In the genomic region with DNA sequence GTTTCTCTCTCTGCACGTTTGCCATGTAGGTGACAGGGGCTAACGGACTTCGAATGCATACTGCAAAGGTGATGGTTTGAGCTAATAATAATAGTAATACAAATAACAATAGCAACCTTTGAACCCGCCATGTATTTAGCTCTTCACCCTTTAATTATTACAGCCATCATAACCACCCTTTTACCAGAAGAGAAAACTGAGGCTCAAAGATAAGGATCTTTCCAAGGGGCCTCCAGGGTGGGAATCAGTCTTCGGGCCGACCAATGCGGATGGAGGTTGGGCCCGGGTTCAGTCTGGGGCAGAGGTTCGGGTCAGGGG, we compare ENCODE assay signal across 8 cellular contexts. TPM values are rescaled to one million over a fixed set of nuclear protein-coding genes. Genes with fewer than 3 reads are reported as not detected.
DNase-seq lines count a peak whose midpoint lies in the region; ATAC-seq and TF ChIP-seq lines count a peak whose summit lies in the region.

No MANE protein-coding gene starts in this region.

- H3K27me3 ChIP-seq in right atrium auricular region (no peaks in the 10 kb centered on the region), mononuclear cell (ENCODE audit: insufficient read depth, low read length) (no peaks in the 10 kb centered on the region), aorta (ENCODE audit: control insufficient read depth in 1 of 2, insufficient read depth in 2 of 2, low read length in 1 of 2) (no peaks in the 10 kb centered on the region)

- TF ChIP-seq CTCF in right atrium auricular region (IDR thresholded peaks at IDR 0.05) = no peak
- no peak for TF ChIP-seq CTCF in MCF 10A (IDR thresholded peaks at IDR 0.05; ENCODE audit: unreplicated experiment)

- intact Hi-C loops in Right ventricle myocardium superior (cut with DNase I) = loop anchor here (5.0 kb wide), 2 partner anchors 56 to 116 kb away; a partner anchor contains a TSS
- intact Hi-C loops in MCF 10A (cut with micrococcal nuclease) = loop anchor here (1.0 to 2.0 kb wide), 4 partner anchors 24 to 166 kb away; no protein-coding TSS in a partner anchor
- intact Hi-C loops in aorta (cut with DNase I) = loop anchor here (2.0 to 5.0 kb wide), 5 partner anchors 56 to 168 kb away; a partner anchor contains a TSS
- intact Hi-C loops in posterior cingulate gyrus (cut with DNase I) = loop anchor here (1.0 to 5.0 kb wide), 4 partner anchors 40 to 166 kb away; a partner anchor contains a TSS

- 7% methylated on average over 9 of the region's 9 CpGs for WGBS in aorta, 2 donors

- peak overlapping the region; percentile 85 for H3K27ac ChIP-seq in right atrium auricular region
- H3K27ac ChIP-seq in aorta (ENCODE audit: low read depth in 1 of 2, low read length in 2 of 2) = no peak overlapping the region

- H3K4me3 ChIP-seq in right atrium auricular region (peak overlapping the region; percentile 49 to 75), mononuclear cell (ENCODE audit: low read length) (peak overlapping the region; percentile 68), aorta (ENCODE audit: low read length in 2 of 2) (peak overlapping the region; percentile 60 to 96)

- POLR2A ChIA-PET in MCF 10A (lab: Yijun Ruan, JAX) = interaction anchor here (0.5 to 9.8 kb wide), 39 partner anchors 8 to 493 kb away, joined by 3 to 147 read pairs (median 5); a partner anchor contains a TSS

- H3K4me1 Mint-ChIP-seq in MCF 10A (ENCODE audit: insufficient read depth, unreplicated experiment) = peaks cover 37% of the 10 kb centered on the region

- DNase-seq in right atrium auricular region (ENCODE audit: low spot score) (no peak), Right ventricle myocardium superior (no peak), MCF 10A (ENCODE audit: unreplicated experiment) (no peak), aorta (no peak), posterior cingulate gyrus (no peak)

- peaks cover 3% of the 10 kb centered on the region for H3K36me3 ChIP-seq in right atrium auricular region
- peaks cover 0 to 2% of the 10 kb centered on the region in 2 donors for H3K36me3 ChIP-seq in aorta (ENCODE audit: control insufficient read depth in 1 of 2, insufficient read depth in 2 of 2, low read length in 1 of 2)

- H3K36me3 Mint-ChIP-seq in MCF 10A (ENCODE audit: insufficient read depth, unreplicated experiment) = peaks cover 31% of the 10 kb centered on the region

- no peaks in the 10 kb centered on the region for H3K9me3 Mint-ChIP-seq in MCF 10A (ENCODE audit: unreplicated experiment)

- H3K4me1 ChIP-seq in right atrium auricular region (peaks cover 0 to 36% of the 10 kb centered on the region in 2 donors), mononuclear cell (ENCODE audit: insufficient read depth, low read length) (peaks cover 21% of the 10 kb centered on the region), aorta (ENCODE audit: control insufficient read depth in 1 of 2, insufficient read depth in 2 of 2, low read length in 2 of 2) (no peaks in the 10 kb centered on the region)

- CTCF ChIA-PET in MCF 10A (lab: Yijun Ruan, JAX) = interaction anchor here (0.6 to 8.5 kb wide), 51 partner anchors 8 to 494 kb away, joined by 3 to 86 read pairs (median 4); a partner anchor contains a TSS

- no peaks in the 10 kb centered on the region for H3K27me3 Mint-ChIP-seq in MCF 10A (ENCODE audit: insufficient read depth, unreplicated experiment)

- no peak for ATAC-seq in Right ventricle myocardium superior (ENCODE audit: poor library complexity)
- no peak for ATAC-seq in aorta (ENCODE audit: low FRiP score)
- ATAC-seq in HG02885 (IDR thresholded peaks at IDR 0.05; ENCODE audit: poor library complexity, unreplicated experiment) = no peak
- ATAC-seq in GM21529 (IDR thresholded peaks at IDR 0.05; ENCODE audit: unreplicated experiment) = no peak

- no TSS peak for BruUV-seq in MCF 10A (replicated peaks; lab: Mats Ljungman, UMichigan)

- H3K27ac Mint-ChIP-seq in MCF 10A (ENCODE audit: low read depth, unreplicated experiment) = peak overlapping the region; percentile 91

- H3K4me3 Mint-ChIP-seq in MCF 10A (ENCODE audit: unreplicated experiment) = peak overlapping the region; percentile 96

- H3K9me3 ChIP-seq in right atrium auricular region = no peaks in the 10 kb centered on the region
- no peaks in the 10 kb centered on the region for H3K9me3 ChIP-seq in mononuclear cell (ENCODE audit: low read depth, low read length)
- H3K9me3 ChIP-seq in aorta (ENCODE audit: control insufficient read depth, low read length) = no peaks in the 10 kb centered on the region

RNA-seq across cellular contexts. Expression of a gene that starts 0.5 kb away (rescaled TPM):
- total RNA-seq in right atrium auricular region (10 to 100 TPM; 28.2 to 32.8 TPM), Right ventricle myocardium superior (43.1 TPM), MCF 10A (2022) (75.1 and 82.4 TPM in 2 replicates), mononuclear cell (13.0 TPM), aorta (10 to 100 TPM; 11.0 to 12.0 TPM)
- 10 to 100 TPM; 21.8 to 35.9 TPM for polyA plus RNA-seq in aorta

RNA-seq across cellular contexts. Expression of a gene that starts 39.8 kb away (rescaled TPM):
- 10 to 100 TPM; 61.2 to 81.9 TPM for total RNA-seq in right atrium auricular region
- 236 TPM for total RNA-seq in Right ventricle myocardium superior
- total RNA-seq in MCF 10A (2022) = 178 and 186 TPM in 2 replicates
- 83.7 TPM for total RNA-seq in mononuclear cell
- 10 to 100 TPM; 96.6 to 99.2 TPM for total RNA-seq in aorta
- 100 to 1,000 TPM; 111 to 153 TPM for polyA plus RNA-seq in aorta

RNA-seq across cellular contexts. Expression of a gene that starts 44.2 kb away (rescaled TPM):
- total RNA-seq in right atrium auricular region = 1 to 10 TPM; 4.9 to 5.9 TPM
- total RNA-seq in Right ventricle myocardium superior = 5.2 TPM
- 9.0 and 12.8 TPM in 2 replicates for total RNA-seq in MCF 10A (2022)
- 0.63 TPM for total RNA-seq in mononuclear cell
- total RNA-seq in aorta = 1 to 10 TPM; 3.8 to 5.4 TPM
- 1 to 10 TPM; 1.8 to 3.5 TPM for polyA plus RNA-seq in aorta

Comparison
In these comparisons a context has a peak if more than half of its experiments do, and no peak if none do; other contexts are left out.
1. H3K27ac ChIP-seq: peak in right atrium auricular region (2 of 2); none in aorta (0 of 2).
2. Peak in every context shown above with its lines, with median percentiles within 50 percentile points of each other: H3K4me3 ChIP-seq.